1 cellular context compared by ENCODE assay signal in genomic region chr1:2628191-2628932, GRCh38.
TF ChIP-seq lines count a peak whose summit lies in the region.

No MANE protein-coding gene starts in this region.

TF ChIP-seq in GM12878, 131 proteins besides CTCF, POLR2A, EP300 and RAD21:
- TF ChIP-seq SUZ12 (IDR thresholded peaks at IDR 0.05; ENCODE audit: unreplicated experiment) (peak; percentile 38), EZH2 (IDR thresholded peaks at IDR 0.05; ENCODE audit: borderline replicate concordance, control insufficient read depth, low read depth, low read length) (no peak)
